ENCODE assay signal across 8 cellular contexts in genomic region chr6:17584241-17584803, GRCh38. TPM values are rescaled to one million over a fixed set of nuclear protein-coding genes. Genes with fewer than 3 reads are reported as not detected.
DNase-seq lines count a peak whose midpoint lies in the region; ATAC-seq and TF ChIP-seq lines count a peak whose summit lies in the region.

No MANE protein-coding gene starts in this region.

- peak; percentile 83 for TF ChIP-seq CTCF in activated CD8-positive, alpha-beta T cell treated with anti-CD3 and anti-CD28 coated beads for 36 hours (IDR thresholded peaks at IDR 0.05)

- ATAC-seq in HG03039 (IDR thresholded peaks at IDR 0.05; ENCODE audit: unreplicated experiment) = peak; percentile 61
- ATAC-seq in activated CD8-positive, alpha-beta T cell treated with anti-CD3 and anti-CD28 coated beads for 36 hours = peak; percentile 55

- POLR2A ChIA-PET in activated CD8-positive, alpha-beta T cell treated with anti-CD3 and anti-CD28 coated beads for 36 hours (lab: Charles Lee) = interaction anchor here (1.7 kb wide), 1 partner anchor 16 kb away, joined by 4 read pairs; no protein-coding TSS in a partner anchor

- no peak overlapping the region for H3K4me3 Mint-ChIP-seq in activated CD8-positive, alpha-beta T cell treated with anti-CD3 and anti-CD28 coated beads for 36 hours

- intact Hi-C loops in activated CD8-positive, alpha-beta T cell treated with anti-CD3 and anti-CD28 coated beads for 36 hours (cut with micrococcal nuclease) = loop anchor here (1.0 to 5.0 kb wide), 2 partner anchors 233 to 428 kb away; no protein-coding TSS in a partner anchor
- intact Hi-C loops in head of caudate nucleus (cut with DNase I) = loop anchor here (2.0 to 10.0 kb wide), 2 partner anchors 428 to 540 kb away; partner anchors contain the start of gene NHLRC1

- H3K36me3 Mint-ChIP-seq in activated CD8-positive, alpha-beta T cell treated with anti-CD3 and anti-CD28 coated beads for 36 hours (ENCODE audit: low read depth) = no peaks in the 10 kb centered on the region

- CTCF ChIA-PET in activated CD8-positive, alpha-beta T cell treated with anti-CD3 and anti-CD28 coated beads for 36 hours (lab: Charles Lee) = interaction anchor here (0.6 to 2.6 kb wide), 22 partner anchors 8 to 434 kb away, joined by 3 to 19 read pairs (median 4); partner anchors contain the start of gene FAM8A1

- H3K9me3 Mint-ChIP-seq in activated CD8-positive, alpha-beta T cell treated with anti-CD3 and anti-CD28 coated beads for 36 hours = no peaks in the 10 kb centered on the region

- H3K4me1 Mint-ChIP-seq in activated CD8-positive, alpha-beta T cell treated with anti-CD3 and anti-CD28 coated beads for 36 hours (ENCODE audit: low read depth) = peaks cover 11% of the 10 kb centered on the region

- DNase-seq in stimulated activated naive CD4-positive, alpha-beta T cell (lab: John Stamatoyannopoulos, UW) = peak in 4 of 6 experiments; percentile 1 to 73 (median 58)
- DNase-seq in stimulated activated naive CD4-positive, alpha-beta T cell treated with Interleukin-2 at 50 U/mL for 16 hours (lab: John Stamatoyannopoulos, UW) = no peak
- DNase-seq in NCI-H2171 treated with DMSO at 0.1 percent for 48 hours (lab: John Stamatoyannopoulos, UW) (peak; percentile 87), head of caudate nucleus (peak in 25 of 42 donors; percentile 15 to 82 (median 48)), pons (ENCODE audit: low spot score) (peak; percentile 92)
- DNase-seq in activated CD8-positive, alpha-beta T cell treated with anti-CD3 and anti-CD28 coated beads for 36 hours = no peak
- no peak for DNase-seq in stimulated activated CD4-positive, alpha-beta T cell treated with anti-CD3 and anti-CD28 coated beads, Interleukin-12 subunit alpha, Interleukin-12 subunit beta, amount 100 ng/mL, for 4 hours

- H3K27me3 Mint-ChIP-seq in activated CD8-positive, alpha-beta T cell treated with anti-CD3 and anti-CD28 coated beads for 36 hours = peaks cover 7% of the 10 kb centered on the region

- H3K27ac Mint-ChIP-seq in activated CD8-positive, alpha-beta T cell treated with anti-CD3 and anti-CD28 coated beads for 36 hours = no peak overlapping the region

RNA-seq across cellular contexts. Expression of gene FAM8A1, which starts 15.8 kb away (rescaled TPM):
- total RNA-seq in activated CD8-positive, alpha-beta T cell treated with anti-CD3 and anti-CD28 coated beads for 36 hours = 1 to 10 TPM; 3.2 to 3.8 TPM

Comparison
In these comparisons a context has a peak if more than half of its experiments do, and no peak if none do; other contexts are left out.
1. DNase-seq: peak in stimulated activated naive CD4-positive, alpha-beta T cell (4 of 6), NCI-H2171 treated with DMSO at 0.1 percent for 48 hours (single experiment), head of caudate nucleus (25 of 42) and pons (single experiment); none in stimulated activated naive CD4-positive, alpha-beta T cell treated with Interleukin-2 at 50 U/mL for 16 hours (single experiment), activated CD8-positive, alpha-beta T cell treated with anti-CD3 and anti-CD28 coated beads for 36 hours (single experiment) and stimulated activated CD4-positive, alpha-beta T cell treated with anti-CD3 and anti-CD28 coated beads, Interleukin-12 subunit alpha, Interleukin-12 subunit beta, amount 100 ng/mL, for 4 hours (single experiment).